Comparison of ENCODE assay signal across 12 cellular contexts in the genomic region with DNA sequence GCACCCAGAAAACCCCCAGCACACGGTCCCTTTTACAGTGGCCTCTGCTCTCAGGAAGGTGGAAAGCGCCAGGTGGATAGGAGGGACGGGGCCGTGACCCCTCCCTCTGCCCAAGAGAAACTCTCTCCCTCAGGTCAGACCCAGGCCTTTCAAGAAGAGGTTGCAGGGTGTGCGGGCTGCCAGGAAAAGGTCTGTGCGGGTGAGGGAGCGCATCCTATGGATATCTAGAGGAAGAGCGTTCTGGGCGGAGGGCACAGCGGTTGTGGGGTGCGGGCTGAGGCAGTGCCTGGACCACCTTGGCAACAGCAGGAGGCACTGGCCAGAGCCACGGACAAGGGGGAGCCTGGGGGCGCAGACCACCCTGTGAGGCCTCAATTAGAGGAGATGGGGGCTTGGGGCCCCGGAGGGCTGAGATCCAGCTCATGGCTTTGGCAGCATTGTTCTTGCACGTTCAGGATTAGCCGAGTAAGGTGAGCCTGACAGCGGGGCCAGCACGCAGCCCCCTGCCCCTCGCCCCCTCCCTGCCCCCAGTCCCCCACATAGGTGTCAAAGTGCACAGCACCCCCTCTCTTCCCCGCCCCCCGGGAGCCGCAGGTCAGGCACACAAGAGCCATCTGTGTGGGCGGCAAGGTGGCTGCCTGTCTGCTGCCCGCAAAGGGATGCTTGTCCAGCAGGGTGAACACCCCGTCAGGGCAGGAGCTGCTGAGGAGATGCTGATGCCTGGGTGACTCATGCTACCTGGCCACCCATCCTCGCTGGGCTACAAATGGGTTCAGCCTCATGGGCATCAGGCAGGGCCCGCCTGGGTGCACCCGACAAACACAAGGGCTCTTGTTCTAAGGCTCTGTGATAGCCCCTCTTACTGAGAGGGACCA.
DNase-seq lines count a peak whose midpoint lies in the region; ATAC-seq and TF ChIP-seq lines count a peak whose summit lies in the region.
"Had no signal": no experiment of that assay in that cellular context is flagged by ENCODE, and none has a peak within 500 bp of the region (broad histone marks: within the 10 kb centered on the region; RNA-seq: fewer than 3 reads in every experiment).

No MANE protein-coding gene starts in this region.

- H3K14ac ChIP-seq in H9 (ENCODE audit: insufficient read depth, low read length), result no peak overlapping the region; the same call in 1 of the 2 replicates

- no peak overlapping the region; a peak in 1 of 7 replicates for H3K27ac Mint-ChIP-seq in H9
- H3K27ac Mint-ChIP-seq in activated T-helper 17 cell treated with anti-CD3 and anti-CD28 coated beads, Interleukin-2, amount 50 U/mL, for 72 hours, result peak overlapping the region; percentile 61
- H3K27ac Mint-ChIP-seq in immature natural killer cell, result no peak overlapping the region

- no peak overlapping the region for H3K9ac ChIP-seq in H9 (ENCODE audit: extremely low read depth, insufficient read length, low read length)

- no peaks in the 10 kb centered on the region for H3K23me2 ChIP-seq in H9 (ENCODE audit: insufficient read length, low read depth, low read length, poor library complexity, severe bottlenecking)

- no peak overlapping the region for H2AK5ac ChIP-seq in H9 (ENCODE audit: insufficient read length, low read length)

- no peak overlapping the region for H4K8ac ChIP-seq in H9 (replicated peaks; ENCODE audit: insufficient read length, low read depth, low read length)

- DNase-seq in H9 (peak; percentile 28), immature natural killer cell (no peak), psoas muscle (peak; percentile 12 to 48), HK-2 (ENCODE audit: unreplicated experiment) (no peak), pons (ENCODE audit: low spot score) (no peak), CD1c-positive myeloid dendritic cell (ENCODE audit: extremely low spot score) (no peak)
- DNase-seq: DND-41, KBM-7, kidney glomerular epithelial cell had no signal

- H3K9me3 Mint-ChIP-seq in H9 (no peaks in the 10 kb centered on the region), immature natural killer cell (no peaks in the 10 kb centered on the region)
- H3K9me3 Mint-ChIP-seq in activated T-helper 17 cell treated with anti-CD3 and anti-CD28 coated beads, Interleukin-2, amount 50 U/mL, for 72 hours, result no peaks in the 10 kb centered on the region

- no peak overlapping the region for H3K4me3 ChIP-seq in psoas muscle
- H3K4me3 ChIP-seq: SK-N-MC had no signal

- H3K4me1 Mint-ChIP-seq in H9 (peaks cover 11 to 18% of the 10 kb centered on the region in 2 experiments), immature natural killer cell (peaks cover 0 to 5% of the 10 kb centered on the region in 2 donors)
- H3K4me1 Mint-ChIP-seq in activated T-helper 17 cell treated with anti-CD3 and anti-CD28 coated beads, Interleukin-2, amount 50 U/mL, for 72 hours, result no peaks in the 10 kb centered on the region

- H2BK120ac ChIP-seq in H9 (ENCODE audit: low read depth, low read length, poor library complexity, severe bottlenecking), result no peak overlapping the region

- H4K20me1 ChIP-seq in H9 (ENCODE audit: control insufficient read depth, insufficient read depth, insufficient read length), result no peaks in the 10 kb centered on the region

- H3K9me3 ChIP-seq in H9 (ENCODE audit: control insufficient read depth, low read depth, low read length) (no peaks in the 10 kb centered on the region), psoas muscle (no peaks in the 10 kb centered on the region)

- no peak overlapping the region for H2BK12ac ChIP-seq in H9 (ENCODE audit: insufficient read length, low read depth, low read length)

- H4K91ac ChIP-seq in H9 (ENCODE audit: insufficient read length, low read depth, low read length), result no peak overlapping the region

- no peak overlapping the region for H3K23ac ChIP-seq in H9 (ENCODE audit: insufficient read length, low read depth, low read length)

- H3K27ac ChIP-seq in H9 (ENCODE audit: insufficient read length, low read depth, low read length) (no peak overlapping the region), psoas muscle (no peak overlapping the region)
- H3K27ac ChIP-seq: SK-N-MC had no signal

- no peak overlapping the region for H3K4ac ChIP-seq in H9 (ENCODE audit: low read depth, low read length)

- TF ChIP-seq CTCF in H9 (conservative IDR thresholded peaks at IDR 0.05) (no peak), psoas muscle (IDR thresholded peaks at IDR 0.05) (no peak)

- no peak overlapping the region for H3K56ac ChIP-seq in H9 (ENCODE audit: insufficient read length, low read depth, low read length)

- no peak overlapping the region for H3K4me2 ChIP-seq in H9 (ENCODE audit: insufficient read depth, insufficient read length, low read length)

- no peak overlapping the region for H3K18ac ChIP-seq in H9 (ENCODE audit: insufficient read length, low read depth, low read length)

- H2AFZ ChIP-seq in H9 (ENCODE audit: low read length), result no peak overlapping the region

- H2BK20ac ChIP-seq in H9 (ENCODE audit: low read depth, low read length, poor library complexity, severe bottlenecking), result no peak overlapping the region

- H3K27me3 Mint-ChIP-seq in H9 (ENCODE audit: low read depth) (peaks cover 86% of the 10 kb centered on the region), immature natural killer cell (ENCODE audit: low read depth in 3 of 3) (peaks cover 2 to 9% (median 4%) of the 10 kb centered on the region in 3 donors)
- H3K27me3 Mint-ChIP-seq in activated T-helper 17 cell treated with anti-CD3 and anti-CD28 coated beads, Interleukin-2, amount 50 U/mL, for 72 hours, result no peaks in the 10 kb centered on the region

- H3K36me3 Mint-ChIP-seq in H9 (ENCODE audit: insufficient read depth in 1 of 3, low read depth in 3 of 3), result peaks cover 0 to 2% (median 0%) of the 10 kb centered on the region in 3 experiments; a peak in 1 of 7 replicates
- no peaks in the 10 kb centered on the region for H3K36me3 Mint-ChIP-seq in activated T-helper 17 cell treated with anti-CD3 and anti-CD28 coated beads, Interleukin-2, amount 50 U/mL, for 72 hours (ENCODE audit: low read depth)
- H3K36me3 Mint-ChIP-seq in immature natural killer cell, result no peaks in the 10 kb centered on the region

- no peak overlapping the region for H3T11ph ChIP-seq in H9 (ENCODE audit: low read length)

- no peak overlapping the region for H2BK15ac ChIP-seq in H9 (ENCODE audit: low read depth, low read length)

- no peak overlapping the region for H4K5ac ChIP-seq in H9 (ENCODE audit: insufficient read length, low read depth, low read length)

- no peak for ATAC-seq in activated T-helper 17 cell treated with anti-CD3 and anti-CD28 coated beads, Interleukin-2, amount 50 U/mL, for 72 hours (replicated peaks)
- ATAC-seq in psoas muscle (no peak), HG03095 (IDR thresholded peaks at IDR 0.05; ENCODE audit: unreplicated experiment) (no peak)

- H3K4me3 Mint-ChIP-seq in H9, result peak overlapping the region; percentile 53 to 60; a peak in 3 of 5 replicates
- peak overlapping the region; percentile 54 for H3K4me3 Mint-ChIP-seq in activated T-helper 17 cell treated with anti-CD3 and anti-CD28 coated beads, Interleukin-2, amount 50 U/mL, for 72 hours
- H3K4me3 Mint-ChIP-seq in immature natural killer cell, result peak overlapping the region in 4 of 5 donors; percentile 62 to 76 (median 70)

- H2BK5ac ChIP-seq in H9 (ENCODE audit: insufficient read length, low read length), result no peak overlapping the region

- no CpG with 5 or more reads among the region's 28 CpGs for WGBS in H9 (ENCODE audit: extremely low coverage, insufficient read length, low lambda C conversion rate)
- 91 to 93% (median 91%) methylated on average over 24 to 28 of the region's 28 CpGs for WGBS in psoas muscle, 3 donors

- H3K36me3 ChIP-seq in psoas muscle (ENCODE audit: insufficient read depth in 1 of 2, low read depth in 1 of 2), result no peaks in the 10 kb centered on the region

- no peaks in the 10 kb centered on the region for H3K79me2 ChIP-seq in H9 (ENCODE audit: insufficient read depth, low read length)

- H3K4me1 ChIP-seq in H9 (ENCODE audit: insufficient read depth, low read length) (no peaks in the 10 kb centered on the region), psoas muscle (no peaks in the 10 kb centered on the region)

- H3K79me1 ChIP-seq in H9 (ENCODE audit: insufficient read depth, low read depth, low read length, poor library complexity, severe bottlenecking), result no peaks in the 10 kb centered on the region

- intact Hi-C loops in psoas muscle (cut with DNase I), result no loop called here

- H3K27me3 ChIP-seq in H9 (ENCODE audit: insufficient read depth, low read length) (no peaks in the 10 kb centered on the region; the same call in 1 of the 2 replicates), psoas muscle (ENCODE audit: insufficient read depth in 3 of 3, low read length in 2 of 3) (peaks cover 0 to 24% (median 0%) of the 10 kb centered on the region in 3 donors)

Comparison
In these comparisons a context has a peak if more than half of its experiments do, and no peak if none do; other contexts are left out.
1. DNase-seq: peak in H9 (single experiment) and psoas muscle (2 of 2); none in immature natural killer cell (0 of 3), HK-2 (single experiment), pons (single experiment) and CD1c-positive myeloid dendritic cell (single experiment).
2. Peak in every context shown above with its lines, with median percentiles within 50 percentile points of each other: H3K4me3 Mint-ChIP-seq.